In the genomic region with DNA sequence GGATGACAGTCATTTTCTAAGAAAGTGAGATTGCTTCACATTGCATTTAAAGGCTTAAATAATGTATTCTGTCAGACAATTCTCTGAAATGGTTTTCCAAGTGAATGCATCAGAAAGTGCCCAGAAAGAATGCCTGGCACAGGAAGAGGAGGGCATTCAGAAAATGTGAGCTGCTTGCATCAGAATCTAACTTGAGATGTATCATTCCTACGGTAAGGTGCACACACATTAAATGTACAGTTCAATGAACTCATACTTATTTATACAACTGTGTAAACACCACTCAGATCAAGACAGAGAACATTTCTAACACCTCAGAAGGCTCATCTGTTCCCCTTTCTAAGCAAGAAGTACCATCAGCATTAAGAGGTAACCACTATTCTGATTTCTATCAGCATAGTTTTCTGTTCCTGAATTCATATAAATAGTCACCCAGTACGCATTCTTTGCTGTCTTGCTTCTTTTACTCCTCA, we compare ENCODE assay signal across 11 cellular contexts.
A peak's percentile ranks its signal among the peaks of the same experiment; 100 is the strongest.
DNase-seq lines count a peak whose midpoint lies in the region; ATAC-seq and TF ChIP-seq lines count a peak whose summit lies in the region.
"Had no signal": no experiment of that assay in that cellular context is flagged by ENCODE, and none has a peak within 500 bp of the region (broad histone marks: within the 10 kb centered on the region; RNA-seq: fewer than 3 reads in every experiment).

No MANE protein-coding gene starts in this region.

- H4K20me1 ChIP-seq in OCI-LY3 (ENCODE audit: insufficient read depth, low read length): no peaks in the 10 kb centered on the region

- H3K27ac ChIP-seq in OCI-LY3 (ENCODE audit: low read length): peak overlapping the region; percentile 94

- peaks cover 18% of the 10 kb centered on the region for H3K36me3 ChIP-seq in OCI-LY3 (replicated peaks; ENCODE audit: low read depth, low read length)

- ATAC-seq in GM19035 (IDR thresholded peaks at IDR 0.05; ENCODE audit: unreplicated experiment) (peak; percentile 87), HG02840 (IDR thresholded peaks at IDR 0.05; ENCODE audit: low FRiP score, unreplicated experiment) (peak; percentile 85), GM19324 (IDR thresholded peaks at IDR 0.05; ENCODE audit: low FRiP score, unreplicated experiment) (no peak)
- ATAC-seq: SK-N-SH treated with all-trans-retinoic acid at 6 μM for 48 hours had no signal

- peaks cover 54% of the 10 kb centered on the region for H3K4me1 ChIP-seq in OCI-LY3 (ENCODE audit: low read length)

- no peaks in the 10 kb centered on the region for H3K79me2 ChIP-seq in OCI-LY3 (ENCODE audit: low read length)

- TF ChIP-seq CTCF in GM12864 (IDR thresholded peaks at IDR 0.05; ENCODE audit: low read depth, low read length, missing control alignments) (no peak), OCI-LY3 (IDR thresholded peaks at IDR 0.05; ENCODE audit: low read depth, low read length) (no peak)

- H3K4me3 ChIP-seq in GM12864 (ENCODE audit: low read depth, low read length) (no peak overlapping the region), OCI-LY3 (ENCODE audit: low read length) (peak overlapping the region; percentile 11; the same call in 1 of the 2 replicates)

- peaks cover 13% of the 10 kb centered on the region; the same call in 1 of the 2 replicates for H3K9me3 ChIP-seq in OCI-LY3 (ENCODE audit: insufficient read depth, low read length)

- peaks cover 17% of the 10 kb centered on the region; the same call in 1 of the 2 replicates for H3K27me3 ChIP-seq in OCI-LY3 (ENCODE audit: low read depth, low read length)

- no peak overlapping the region for H3K9ac ChIP-seq in OCI-LY3 (ENCODE audit: low read length)

- no peak overlapping the region for H2AFZ ChIP-seq in OCI-LY3 (ENCODE audit: low read depth, low read length)

- peak; percentile 61 for DNase-seq in GM12864 (ENCODE audit: low read depth)
- no peak for DNase-seq in SIG-M5 treated with dmso at 0.1 percent for 504 hours (lab: John Stamatoyannopoulos, UW; ENCODE audit: unreplicated experiment)
- DNase-seq in H4 (ENCODE audit: low spot score): no peak
- no peak for DNase-seq in HCEC 1CT
- DNase-seq: HFFc6, NCI-H187 had no signal

- peak overlapping the region; percentile 92 for H3K4me2 ChIP-seq in OCI-LY3 (ENCODE audit: low read length)
